Comparison of ENCODE assay signal across 19 cellular contexts in the genomic region with DNA sequence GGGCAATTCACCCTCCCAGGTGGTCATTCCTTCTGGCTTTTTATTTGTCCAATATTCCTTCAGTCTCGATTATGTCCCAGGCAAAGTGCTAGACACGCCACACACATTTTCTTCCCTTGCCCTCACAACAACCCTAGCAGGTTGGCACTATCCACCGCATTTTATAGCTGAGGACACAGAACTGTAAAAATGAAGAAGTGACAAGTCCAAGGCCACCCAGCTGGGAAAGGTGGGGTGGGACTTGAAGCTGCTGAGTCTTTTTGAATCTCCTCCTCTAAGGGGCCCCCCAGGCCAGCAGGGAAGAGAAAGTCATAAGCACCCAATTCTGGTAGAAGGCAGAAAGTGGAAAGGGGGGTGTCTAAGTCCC.
"Had no signal": no experiment of that assay in that cellular context is flagged by ENCODE, and none has a peak within 500 bp of the region (broad histone marks: within the 10 kb centered on the region; RNA-seq: fewer than 3 reads in every experiment).

No MANE protein-coding gene starts in this region.

- H3K36me3 ChIP-seq: breast epithelium had no signal

- ATAC-seq: activated CD8-positive, alpha-beta T cell treated with anti-CD3 and anti-CD28 coated beads, Interleukin-2, amount 10 ng/mL, durations not matched to agents 7 days and 5 days; T-helper 17 cell had no signal

- H3K4me3 ChIP-seq: breast epithelium had no signal

- H3K4me1 ChIP-seq: breast epithelium had no signal

- H3K27ac ChIP-seq: breast epithelium had no signal

- H3K9me3 ChIP-seq: breast epithelium had no signal

- DNase-seq: activated CD4-positive, alpha-beta T cell treated with anti-CD3 and anti-CD28 coated beads for 48 hours; activated CD4-positive, alpha-beta T cell treated with anti-CD3 and anti-CD28 coated beads, Interleukin-2, amount 50 U/mL, for 4 hours; activated CD4-positive, CD25-positive, alpha-beta regulatory T cell treated with anti-CD3 and anti-CD28 coated beads, Interleukin-2, amount 50 U/mL, for 72 hours; activated CD8-positive, alpha-beta memory T cell treated with anti-CD3 and anti-CD28 coated beads, Interleukin-2, amount 50 U/mL, for 48 hours; activated CD8-positive, alpha-beta T cell treated with anti-CD3 and anti-CD28 coated beads, Interleukin-2, amount 10 ng/mL, durations not matched to agents 7 days and 5 days; activated naive CD4-positive, alpha-beta T cell; activated T-cell treated with anti-CD3 and anti-CD28 coated beads, Interleukin-2, amount 50 U/mL, for 1 hour; Karpas-422; MM.1S; NCI-H1105; NCI-H1436; NCI-H187; NCI-H2081; NCI-H510A treated with DMSO at 0.1 percent for 48 hours; NCI-H69; SIG-M5; T-helper 17 cell; T-helper 9 cell had no signal
